Comparison of ENCODE assay signal across 7 cellular contexts in the genomic region with DNA sequence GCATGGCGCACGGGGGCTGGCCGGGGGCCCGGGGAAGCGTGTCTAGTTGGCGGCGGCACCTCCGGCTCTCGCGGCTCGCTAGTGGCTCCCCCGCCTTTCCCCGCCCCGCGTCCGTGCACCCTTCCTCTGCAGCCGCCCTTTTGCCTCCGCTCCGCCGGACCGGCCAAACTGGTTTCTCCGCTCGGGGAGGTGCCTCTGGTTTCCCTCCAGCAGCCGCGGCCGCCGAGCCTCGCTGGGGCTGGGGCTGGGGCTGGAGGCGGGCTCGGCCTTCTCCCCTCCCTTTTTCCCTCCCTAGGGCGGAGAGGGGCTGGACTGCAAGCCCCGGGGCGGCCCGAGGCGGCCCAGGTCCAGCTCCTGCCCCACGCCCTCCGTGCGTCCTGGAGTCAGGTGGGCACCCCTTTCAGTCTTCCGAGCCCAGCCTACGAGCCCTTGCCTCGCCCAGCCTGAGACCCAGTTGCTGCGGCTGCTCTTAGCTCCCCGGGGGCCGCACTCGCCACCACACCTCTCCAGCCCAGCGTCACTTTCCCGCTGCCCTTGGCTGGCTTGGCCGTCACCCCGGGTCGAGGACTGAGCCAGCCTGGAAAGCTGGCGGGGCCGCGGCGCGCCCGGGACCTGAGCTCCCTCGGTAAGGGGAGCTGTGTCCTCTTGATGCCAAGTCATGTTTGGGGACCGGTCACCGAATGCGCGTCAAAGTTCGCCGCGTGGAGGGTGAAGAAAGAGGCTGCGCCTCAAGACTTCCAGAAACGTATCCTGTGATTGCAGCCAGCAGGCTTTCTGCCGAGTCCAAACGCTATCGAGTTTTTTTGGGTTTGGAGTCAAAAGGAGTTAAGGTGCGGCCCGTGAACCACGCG. TPM values are rescaled to one million over a fixed set of nuclear protein-coding genes. Genes with fewer than 3 reads are reported as not detected.
DNase-seq lines count a peak whose midpoint lies in the region; ATAC-seq and TF ChIP-seq lines count a peak whose summit lies in the region.

Gene ATP8B1 (minus strand): TSS at position 197 of the 851 bp plus-strand sequence. CDS start 71,508 bp downstream, outside the sequence.

- CTCF ChIA-PET in GM10248 (lab: Yijun Ruan, JAX), result no interaction called here

- H3K9me3 ChIP-seq in OCI-LY3 (ENCODE audit: insufficient read depth, low read length) (no peaks in the 10 kb centered on the region), endocrine pancreas (ENCODE audit: control insufficient read depth, low read length) (no peaks in the 10 kb centered on the region), lung (ENCODE audit: control insufficient read depth in 2 of 2, insufficient read depth in 1 of 2, low read length in 1 of 2) (no peaks in the 10 kb centered on the region), thyroid gland (no peaks in the 10 kb centered on the region)

- ATAC-seq in HG02759 (IDR thresholded peaks at IDR 0.05; ENCODE audit: unreplicated experiment) (peak; percentile 72), lung (ENCODE audit: insufficient read depth, low FRiP score) (peak; percentile 88), GM18519 (IDR thresholded peaks at IDR 0.05; ENCODE audit: low FRiP score, unreplicated experiment) (no peak)

- peak; percentile 62 to 92 for TF ChIP-seq POLR2A in thyroid gland (IDR thresholded peaks at IDR 0.05)

- intact Hi-C loops in thyroid gland (cut with DNase I), result loop anchor here (10.0 kb wide), 2 partner anchors 99 to 179 kb away; partner anchors contain the start of gene NARS1

- POLR2A ChIA-PET in GM10248 (lab: Yijun Ruan, JAX), result no interaction called here

- H3K4me3 ChIP-seq in OCI-LY3 (ENCODE audit: low read length), result peak within 1 kb of the TSS; percentile 58
- H3K4me3 ChIP-seq in endocrine pancreas (ENCODE audit: control insufficient read depth, insufficient read depth, low read length), result no peak within 1 kb of the TSS
- H3K4me3 ChIP-seq in lung, result peak within 1 kb of the TSS; percentile 87
- H3K4me3 ChIP-seq in thyroid gland (replicated peaks in 1 of 3), result peak within 1 kb of the TSS; percentile 34 to 88 (median 84)

- peak within 1 kb of the TSS; percentile 48 for H3K4me2 ChIP-seq in OCI-LY3 (ENCODE audit: low read length)

- H4K20me1 ChIP-seq in OCI-LY3 (ENCODE audit: insufficient read depth, low read length), result no peaks in the 10 kb centered on the region

- H3K36me3 ChIP-seq in OCI-LY3 (replicated peaks; ENCODE audit: low read depth, low read length), result no peaks in the 10 kb centered on the region
- no peaks in the 10 kb centered on the region for H3K36me3 ChIP-seq in endocrine pancreas (ENCODE audit: control insufficient read depth, insufficient read depth, low read length)
- no peaks in the 10 kb centered on the region for H3K36me3 ChIP-seq in lung (ENCODE audit: control insufficient read depth in 2 of 2, insufficient read depth in 2 of 2, low read length in 2 of 2)
- no peaks in the 10 kb centered on the region for H3K36me3 ChIP-seq in thyroid gland

- DNase-seq in GM10248 (ENCODE audit: extremely low spot score), result peak; percentile 35
- DNase-seq in lung (ENCODE audit: low spot score), result peak; percentile 95
- DNase-seq in thyroid gland, result peak; percentile 99

- no peak within 1 kb of the TSS; the same call in 1 of the 2 replicates for H2AFZ ChIP-seq in OCI-LY3 (ENCODE audit: low read depth, low read length)

- H3K9ac ChIP-seq in OCI-LY3 (ENCODE audit: low read length), result no peak within 1 kb of the TSS
- H3K9ac ChIP-seq in endocrine pancreas (ENCODE audit: control insufficient read depth, insufficient read depth, low read length), result peak within 1 kb of the TSS; percentile 5

- 4 to 5% methylated on average over 49 to 73 of the region's 73 CpGs for WGBS in lung, 2 donors
- 2 to 6% methylated on average over 31 to 46 of the region's 73 CpGs for WGBS in thyroid gland, 2 donors

- H3K27ac ChIP-seq in OCI-LY3 (ENCODE audit: low read length) (no peak within 1 kb of the TSS), lung (ENCODE audit: low read depth in 1 of 2, low read length in 1 of 2) (peak within 1 kb of the TSS; percentile 78 to 92), thyroid gland (peak within 1 kb of the TSS; percentile 95 to 97 (median 95))

- TF ChIP-seq CTCF in GM10248 (IDR thresholded peaks at IDR 0.05; ENCODE audit: control extremely low read depth, extremely low read depth, low read depth, missing control alignments) (no peak), OCI-LY3 (IDR thresholded peaks at IDR 0.05; ENCODE audit: low read depth, low read length) (no peak), lung (IDR thresholded peaks at IDR 0.05; ENCODE audit: control extremely low read depth, extremely low read depth) (no peak), thyroid gland (IDR thresholded peaks at IDR 0.05) (peak in 2 of 6 experiments; percentile 25 to 36)

- H3K27me3 ChIP-seq in OCI-LY3 (ENCODE audit: low read depth, low read length) (peaks cover 32% of the 10 kb centered on the region), endocrine pancreas (ENCODE audit: control insufficient read depth, insufficient read depth, low read length) (peaks cover 2% of the 10 kb centered on the region), lung (ENCODE audit: control insufficient read depth, insufficient read depth) (no peaks in the 10 kb centered on the region), thyroid gland (no peaks in the 10 kb centered on the region)

- H3K4me1 ChIP-seq in OCI-LY3 (ENCODE audit: low read length) (0 out of 2 replicates have a peak, but pooled peaks cover 5% of the 10 kb centered on the region), endocrine pancreas (ENCODE audit: control insufficient read depth, insufficient read depth, low read length) (no peaks in the 10 kb centered on the region), lung (ENCODE audit: control insufficient read depth in 2 of 2, insufficient read depth in 2 of 2, low read length in 2 of 2) (peaks cover 2 to 9% of the 10 kb centered on the region in 2 donors), thyroid gland (peaks cover 52 to 63% of the 10 kb centered on the region in 2 donors)

- no peaks in the 10 kb centered on the region for H3K79me2 ChIP-seq in OCI-LY3 (ENCODE audit: low read length)

RNA-seq across cellular contexts. Expression of gene ATP8B1, which starts in this region (rescaled TPM):
- total RNA-seq in lung (10 to 100 TPM; 26.6 to 42.0 TPM), thyroid gland (10 to 100 TPM; 45.8 to 71.8 (median 58.2) TPM)
- 1 to 10 TPM; 7.3 to 9.9 TPM for polyA plus RNA-seq in lung

Comparison
In these comparisons a context has a peak if more than half of its experiments do, and no peak if none do; other contexts are left out.
1. DNase-seq: peak in every context shown above with its lines; median percentile 99 in thyroid gland; 95 in lung; 35 in GM10248.